ENCODE assay signal across 23 cellular contexts in the genomic region with DNA sequence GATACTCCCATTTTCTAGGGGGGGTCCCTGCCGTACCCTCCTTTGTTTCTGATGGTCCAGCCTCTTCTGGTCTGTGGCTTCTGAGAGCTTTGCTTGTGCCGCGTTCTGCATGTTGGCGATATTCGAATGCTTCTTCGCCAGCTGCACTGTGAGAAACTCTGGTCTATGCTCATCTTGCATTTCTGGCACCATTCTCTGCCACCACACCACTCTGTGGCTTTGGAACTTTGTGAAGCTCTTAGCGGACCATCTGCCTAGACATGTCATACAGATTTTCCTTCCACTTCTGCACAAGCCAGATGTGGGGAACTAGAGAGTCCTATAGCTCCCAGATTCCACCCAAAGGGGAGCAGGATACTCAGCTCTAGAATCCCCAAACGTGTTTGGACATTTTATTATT.
DNase-seq lines count a peak whose midpoint lies in the region; ATAC-seq and TF ChIP-seq lines count a peak whose summit lies in the region.
"Had no signal": no experiment of that assay in that cellular context is flagged by ENCODE, and none has a peak within 500 bp of the region (broad histone marks: within the 10 kb centered on the region; RNA-seq: fewer than 3 reads in every experiment).

No MANE protein-coding gene starts in this region.

- BruUV-seq in Panc1 (replicated peaks; lab: Mats Ljungman, UMichigan): no TSS peak

- H3K27me3 Mint-ChIP-seq in memory B cell (peaks cover 6% of the 10 kb centered on the region), type B pancreatic cell (peaks cover 11% of the 10 kb centered on the region)
- H3K27me3 Mint-ChIP-seq: IgD-negative memory B cell; stimulated activated naive CD8-positive, alpha-beta T cell treated with anti-CD3 and anti-CD28 coated beads, Interleukin-15, Interleukin-2, amounts not matched to agents 100 ng/mL and 50 ng/mL, for 24 hours had no signal

- intact Hi-C loops in Panc1 (cut with micrococcal nuclease; ENCODE audit: unreplicated experiment): loop anchor here (10.0 kb wide), 1 partner anchor 254 kb away; the partner anchor contains the start of gene JMJD1C

- no peak for TF ChIP-seq CTCF in Panc1 (IDR thresholded peaks at IDR 0.05)
- TF ChIP-seq CTCF in type B pancreatic cell (conservative IDR thresholded peaks at IDR 0.05): no peak

- H3K27ac Mint-ChIP-seq in memory B cell (peak overlapping the region; percentile 60), type B pancreatic cell (peak overlapping the region; percentile 18)
- H3K27ac Mint-ChIP-seq: activated naive CD8-positive, alpha-beta T cell treated with anti-CD3 and anti-CD28 coated beads for 36 hours; activated T-helper 2 cell treated with anti-CD3 and anti-CD28 coated beads, Interferon-gamma antibody, Interleukin-2, Interleukin-4, amounts not matched to agents 10 μg/mL and 5 μg/mL and 100 μg/mL, durations not matched to agents 14 hours and 24 hours and 36 hours; IgD-negative memory B cell; stimulated activated naive CD8-positive, alpha-beta T cell treated with anti-CD3 and anti-CD28 coated beads, Interleukin-15, Interleukin-2, amounts not matched to agents 100 ng/mL and 50 ng/mL, for 24 hours had no signal

- H3K4me3 Mint-ChIP-seq in memory B cell: no peak overlapping the region
- H3K4me3 Mint-ChIP-seq in type B pancreatic cell: no peak overlapping the region
- H3K4me3 Mint-ChIP-seq: activated naive CD8-positive, alpha-beta T cell treated with anti-CD3 and anti-CD28 coated beads for 36 hours; IgD-negative memory B cell; stimulated activated naive CD8-positive, alpha-beta T cell treated with anti-CD3 and anti-CD28 coated beads, Interleukin-15, Interleukin-2, amounts not matched to agents 100 ng/mL and 50 ng/mL, for 24 hours had no signal

- CTCF ChIA-PET in Panc1 (lab: Charles Lee): interaction anchor here (0.6 kb wide), 1 partner anchor 243 kb away, joined by 3 read pairs; no protein-coding TSS in a partner anchor

- in situ Hi-C loops in Panc1 (cut with HindIII; ENCODE audit: low pct_unique_long_range_greater_than_20kb, low sequenced_read_pairs): loop anchor here (25.0 kb wide), 1 partner anchor 531 kb away; no protein-coding TSS in a partner anchor

- H3K4me3 ChIP-seq in Panc1 (ENCODE audit: low read depth in 2 of 2, low read length in 2 of 2): no peak overlapping the region
- H3K4me3 ChIP-seq: Peyer's patch, tibial artery had no signal

- no peaks in the 10 kb centered on the region for H3K9me3 Mint-ChIP-seq in memory B cell
- no peaks in the 10 kb centered on the region for H3K9me3 Mint-ChIP-seq in type B pancreatic cell
- H3K9me3 Mint-ChIP-seq: activated naive CD8-positive, alpha-beta T cell treated with anti-CD3 and anti-CD28 coated beads for 36 hours; activated T-helper 2 cell treated with anti-CD3 and anti-CD28 coated beads, Interferon-gamma antibody, Interleukin-2, Interleukin-4, amounts not matched to agents 10 μg/mL and 5 μg/mL and 100 μg/mL, durations not matched to agents 14 hours and 24 hours and 36 hours; IgD-negative memory B cell; stimulated activated naive CD8-positive, alpha-beta T cell treated with anti-CD3 and anti-CD28 coated beads, Interleukin-15, Interleukin-2, amounts not matched to agents 100 ng/mL and 50 ng/mL, for 24 hours had no signal

- H3K4me1 Mint-ChIP-seq in memory B cell (no peaks in the 10 kb centered on the region), type B pancreatic cell (ENCODE audit: unreplicated experiment) (peaks cover 30% of the 10 kb centered on the region)

- H3K27ac ChIP-seq in Panc1 (ENCODE audit: low read length): peak overlapping the region; percentile 57; the same call in 1 of the 2 replicates
- H3K27ac ChIP-seq: foreskin keratinocyte, tibial artery had no signal

- no peak for ATAC-seq in Panc1
- ATAC-seq in memory B cell (ENCODE audit: low read depth): no peak

- no peaks in the 10 kb centered on the region for H3K36me3 Mint-ChIP-seq in memory B cell
- H3K36me3 Mint-ChIP-seq in type B pancreatic cell: no peaks in the 10 kb centered on the region
- H3K36me3 Mint-ChIP-seq: activated naive CD8-positive, alpha-beta T cell treated with anti-CD3 and anti-CD28 coated beads for 36 hours; IgD-negative memory B cell had no signal

- DNase-seq in NCI-H2171 treated with DMSO at 0.1 percent for 48 hours (lab: John Stamatoyannopoulos, UW): peak; percentile 5
- DNase-seq in NCI-H2171 (lab: John Stamatoyannopoulos, UW): no peak
- no peak for DNase-seq in Panc1 (ENCODE audit: low read depth, low spot score)
- DNase-seq in memory B cell (ENCODE audit: low spot score in 2 of 2): no peak
- no peak for DNase-seq in type B pancreatic cell (ENCODE audit: extremely low spot score, unreplicated experiment)
- no peak for DNase-seq in activated CD4-positive, alpha-beta T cell treated with anti-CD3 and anti-CD28 coated beads, Interleukin-2, amount 50 U/mL, for 4 hours
- no peak for DNase-seq in HuH-7.5 (ENCODE audit: low spot score)
- DNase-seq in activated CD4-positive, alpha-beta T cell treated with anti-CD3 and anti-CD28 coated beads for 4 hours: no peak
- DNase-seq: activated CD8-positive, alpha-beta memory T cell treated with anti-CD3 and anti-CD28 coated beads, Interleukin-2, amount 50 U/mL, for 4 hours; activated naive CD8-positive, alpha-beta T cell treated with anti-CD3 and anti-CD28 coated beads for 36 hours; BE2C; cerebellar nuclear complex; hippocampal formation; NCI-H1417; NCI-H345; NK-92 treated with Interleukin-12 subunit alpha and Interleukin-12 subunit beta, amount 100 ng/mL, for 24 hours; Peyer's patch; retina; tibial artery had no signal

- no peaks in the 10 kb centered on the region for H3K27me3 ChIP-seq in Panc1 (ENCODE audit: control insufficient read depth, insufficient read depth, low read length)
- H3K27me3 ChIP-seq: BE2C, foreskin keratinocyte, Peyer's patch, tibial artery had no signal

- H3K9me3 ChIP-seq in Panc1 (ENCODE audit: control insufficient read depth, insufficient read depth, low read depth, low read length): no peaks in the 10 kb centered on the region
- H3K9me3 ChIP-seq: BE2C, Peyer's patch, tibial artery had no signal

- POLR2A ChIA-PET in Panc1 (lab: Charles Lee): interaction anchor here (0.6 to 1.1 kb wide), 2 partner anchors 88 to 462 kb away, joined by 5 to 11 read pairs; no protein-coding TSS in a partner anchor

- no peaks in the 10 kb centered on the region for H3K36me3 ChIP-seq in Panc1 (ENCODE audit: control insufficient read depth, insufficient read depth, low read length)
- H3K36me3 ChIP-seq: BE2C, Peyer's patch, tibial artery had no signal

- peaks cover 36% of the 10 kb centered on the region for H3K4me1 ChIP-seq in Panc1 (ENCODE audit: control insufficient read depth, insufficient read depth, low read length)
